In the genomic region with DNA sequence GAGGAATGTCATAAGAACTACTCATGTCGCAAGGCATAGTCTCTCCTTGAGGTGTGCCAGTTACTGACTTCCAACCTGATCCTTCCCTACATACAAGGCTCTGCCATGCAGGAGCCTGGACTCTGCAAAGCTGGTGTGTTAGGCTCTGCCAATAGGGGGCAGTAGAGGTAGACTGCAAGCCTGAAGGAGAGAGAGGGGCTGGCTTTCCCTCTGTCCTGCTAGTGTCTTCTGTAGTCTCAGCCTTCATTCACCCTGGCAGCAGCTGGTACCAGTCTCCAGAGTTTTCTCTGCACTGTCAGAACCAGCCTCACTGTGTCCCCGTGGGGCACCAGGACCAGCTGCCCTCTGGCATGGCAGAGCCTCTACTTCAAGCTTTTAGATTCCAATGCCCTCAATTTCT, we compare ENCODE assay signal across 8 cellular contexts. TPM values are rescaled to one million over a fixed set of nuclear protein-coding genes. Genes with fewer than 3 reads are reported as not detected.
DNase-seq lines count a peak whose midpoint lies in the region; ATAC-seq and TF ChIP-seq lines count a peak whose summit lies in the region.

No MANE protein-coding gene starts in this region.

- H3K4me3 Mint-ChIP-seq in activated naive CD4-positive, alpha-beta T cell treated with anti-CD3 and anti-CD28 coated beads, Interleukin-2, amount 10 ng/mL, durations not matched to agents 7 days and 5 days, result no peak overlapping the region

- peaks cover 4% of the 10 kb centered on the region for H3K27me3 Mint-ChIP-seq in activated naive CD4-positive, alpha-beta T cell treated with anti-CD3 and anti-CD28 coated beads, Interleukin-2, amount 10 ng/mL, durations not matched to agents 7 days and 5 days

- no peak overlapping the region for H3K27ac Mint-ChIP-seq in activated naive CD4-positive, alpha-beta T cell treated with anti-CD3 and anti-CD28 coated beads, Interleukin-2, amount 10 ng/mL, durations not matched to agents 7 days and 5 days

- CTCF ChIA-PET in HEK293T (lab: Yijun Ruan, JAX), result interaction anchor here (0.5 to 1.6 kb wide), 7 partner anchors 10 to 258 kb away, joined by 3 to 7 read pairs (median 5); no protein-coding TSS in a partner anchor
- CTCF ChIA-PET in activated naive CD4-positive, alpha-beta T cell treated with anti-CD3 and anti-CD28 coated beads, Interleukin-2, amount 10 ng/mL, durations not matched to agents 7 days and 5 days (lab: Charles Lee), result interaction anchor here (0.8 to 1.2 kb wide), 2 partner anchors 9 to 12 kb away, joined by 3 read pairs; no protein-coding TSS in a partner anchor

- no peaks in the 10 kb centered on the region for H3K36me3 Mint-ChIP-seq in activated naive CD4-positive, alpha-beta T cell treated with anti-CD3 and anti-CD28 coated beads, Interleukin-2, amount 10 ng/mL, durations not matched to agents 7 days and 5 days

- POLR2A ChIA-PET in HEK293T (lab: Yijun Ruan, JAX), result no interaction called here

- H3K4me3 ChIP-seq in BE2C (ENCODE audit: low read depth, low read length), result no peak overlapping the region

- ATAC-seq in HG03378 (IDR thresholded peaks at IDR 0.05; ENCODE audit: unreplicated experiment), result no peak

- H3K9me3 ChIP-seq in BE2C, result no peaks in the 10 kb centered on the region

- TF ChIP-seq CTCF in BE2C (IDR thresholded peaks at IDR 0.05; ENCODE audit: low read depth, low read length), result peak; percentile 68

- peaks cover 7% of the 10 kb centered on the region for H3K27me3 ChIP-seq in BE2C

- no peaks in the 10 kb centered on the region for H3K4me1 Mint-ChIP-seq in activated naive CD4-positive, alpha-beta T cell treated with anti-CD3 and anti-CD28 coated beads, Interleukin-2, amount 10 ng/mL, durations not matched to agents 7 days and 5 days

- H3K36me3 ChIP-seq in BE2C, result no peaks in the 10 kb centered on the region

- peak; percentile 45 for DNase-seq in BE2C
- peak; percentile 55 for DNase-seq in HEK293T (ENCODE audit: extremely low spot score)
- DNase-seq in activated naive CD4-positive, alpha-beta T cell treated with anti-CD3 and anti-CD28 coated beads, Interleukin-2, amount 10 ng/mL, durations not matched to agents 7 days and 5 days, result peak; percentile 45
- peak; percentile 79 for DNase-seq in left kidney (ENCODE audit: low read depth, low spot score)
- DNase-seq in NCI-H510A (lab: John Stamatoyannopoulos, UW), result no peak
- no peak for DNase-seq in activated CD8-positive, alpha-beta memory T cell treated with anti-CD3 and anti-CD28 coated beads, Interleukin-2, amount 50 U/mL, for 4 hours
- no peak for DNase-seq in KG1 (lab: John Stamatoyannopoulos, UW)

- H3K4me1 ChIP-seq in BE2C, result no peaks in the 10 kb centered on the region

- H3K9me3 Mint-ChIP-seq in activated naive CD4-positive, alpha-beta T cell treated with anti-CD3 and anti-CD28 coated beads, Interleukin-2, amount 10 ng/mL, durations not matched to agents 7 days and 5 days, result no peaks in the 10 kb centered on the region

TF ChIP-seq in HEK293T, 16 proteins besides CTCF, POLR2A, EP300 and RAD21:
- no peak for TF ChIP-seq ZNF384 (IDR thresholded peaks at IDR 0.05)

RNA-seq across cellular contexts. Expression of a gene that starts 14.5 kb away (rescaled TPM):
- not detected for polyA plus RNA-seq in BE2C (2012; ENCODE audit: insufficient read depth, insufficient read length, low read depth)

Comparison
In these comparisons a context has a peak if more than half of its experiments do, and no peak if none do; other contexts are left out.
1. DNase-seq: peak in BE2C (single experiment), HEK293T (single experiment), activated naive CD4-positive, alpha-beta T cell treated with anti-CD3 and anti-CD28 coated beads, Interleukin-2, amount 10 ng/mL, durations not matched to agents 7 days and 5 days (single experiment) and left kidney (single experiment); none in NCI-H510A (single experiment), activated CD8-positive, alpha-beta memory T cell treated with anti-CD3 and anti-CD28 coated beads, Interleukin-2, amount 50 U/mL, for 4 hours (single experiment) and KG1 (single experiment).